ENCODE assay signal across 1 cellular context in the genomic region with DNA sequence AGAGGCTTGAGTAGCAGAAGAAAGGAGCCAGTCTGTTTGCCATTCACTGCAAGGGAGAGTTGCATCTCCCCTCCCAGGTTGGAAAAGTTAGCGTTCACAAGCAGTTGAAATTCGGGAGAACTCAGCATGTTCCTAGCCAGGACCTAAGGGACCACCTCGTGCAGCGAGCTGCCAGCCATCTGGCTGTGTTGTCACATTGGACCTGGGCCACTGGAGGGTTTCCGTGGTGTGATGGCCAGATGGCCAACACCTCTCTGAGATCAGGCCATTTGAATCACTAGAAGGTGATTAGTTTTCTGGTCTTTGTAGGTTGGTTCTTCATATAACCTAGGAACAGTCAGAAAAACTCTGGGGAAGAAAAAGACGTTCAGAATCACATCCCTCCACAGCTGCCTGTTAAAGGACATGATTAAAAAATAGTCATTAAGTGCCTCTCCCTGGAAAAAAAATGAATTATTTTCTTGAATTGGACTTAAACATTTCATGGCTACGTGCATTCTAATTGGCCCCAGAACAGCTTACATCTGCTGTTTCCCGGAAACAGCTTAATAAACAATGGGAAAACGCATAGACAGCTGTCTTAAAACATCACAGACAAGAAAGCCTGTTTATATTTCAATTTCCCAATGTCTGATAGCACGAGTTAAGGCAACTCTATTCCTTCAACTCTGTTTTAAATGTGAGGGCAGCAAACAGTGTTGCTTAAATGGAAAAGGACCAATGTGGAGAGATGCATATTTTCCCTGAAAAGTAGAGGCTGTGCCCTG.
TF ChIP-seq lines count a peak whose summit lies in the region.

No MANE protein-coding gene starts in this region.

TF ChIP-seq in H1, 55 proteins besides CTCF, POLR2A, EP300 and RAD21 (continued from another document):
- TF ChIP-seq, protein P1, sequence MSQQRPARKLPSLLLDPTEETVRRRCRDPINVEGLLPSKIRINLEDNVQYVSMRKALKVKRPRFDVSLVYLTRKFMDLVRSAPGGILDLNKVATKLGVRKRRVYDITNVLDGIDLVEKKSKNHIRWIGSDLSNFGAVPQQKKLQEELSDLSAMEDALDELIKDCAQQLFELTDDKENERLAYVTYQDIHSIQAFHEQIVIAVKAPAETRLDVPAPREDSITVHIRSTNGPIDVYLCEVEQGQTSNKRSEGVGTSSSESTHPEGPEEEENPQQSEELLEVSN (IDR thresholded peaks at IDR 0.05): no peak
- no peak for TF ChIP-seq SIRT6 (IDR thresholded peaks at IDR 0.05; ENCODE audit: low read length)
